8 cellular contexts compared by ENCODE assay signal in genomic region chr5:31531543-31531887, GRCh38. TPM values are rescaled to one million over a fixed set of nuclear protein-coding genes. Genes with fewer than 3 reads are reported as not detected.
DNase-seq lines count a peak whose midpoint lies in the region; ATAC-seq lines count a peak whose summit lies in the region.

No MANE protein-coding gene starts in this region.

- peak overlapping the region; percentile 85 for H3K4me3 ChIP-seq in mesendoderm (ENCODE audit: low read length)

- H3K9ac ChIP-seq in mesendoderm (ENCODE audit: low read length): peak overlapping the region; percentile 88

- peak overlapping the region; percentile 77 for H3K18ac ChIP-seq in mesendoderm (ENCODE audit: low read length)

- H4K5ac ChIP-seq in mesendoderm (ENCODE audit: low read length): no peak overlapping the region

- ATAC-seq in GM19468 (IDR thresholded peaks at IDR 0.05; ENCODE audit: extremely low read depth, unreplicated experiment) (peak; percentile 19), HG03469 (IDR thresholded peaks at IDR 0.05; ENCODE audit: unreplicated experiment) (peak; percentile 18)

- peaks cover 25% of the 10 kb centered on the region for H3K79me1 ChIP-seq in mesendoderm (ENCODE audit: low read length)

- H2AK5ac ChIP-seq in mesendoderm (ENCODE audit: low read length): no peak overlapping the region

- H2BK120ac ChIP-seq in mesendoderm (ENCODE audit: low read depth, low read length): no peak overlapping the region

- peak overlapping the region; percentile 93 for H3K4ac ChIP-seq in mesendoderm (ENCODE audit: low read depth, low read length)

- no peak overlapping the region for H2BK15ac ChIP-seq in mesendoderm (replicated peaks; ENCODE audit: low read depth)

- H3K4me1 ChIP-seq in mesendoderm (ENCODE audit: control insufficient read depth, low read depth, low read length): peaks cover 4% of the 10 kb centered on the region

- H3K27ac ChIP-seq in mesendoderm (ENCODE audit: low read depth, low read length) (no peak overlapping the region), temporal lobe (ENCODE audit: low read depth, low read length) (peak overlapping the region; percentile 57)

- H3K27me3 ChIP-seq in mesendoderm (ENCODE audit: insufficient read depth, low read length, poor library complexity): no peaks in the 10 kb centered on the region

- H3K79me2 ChIP-seq in mesendoderm (ENCODE audit: control insufficient read depth, insufficient read depth, low read length): peaks cover 25% of the 10 kb centered on the region

- H3K56ac ChIP-seq in mesendoderm (ENCODE audit: low read length): peak overlapping the region; percentile 91

- H3K4me2 ChIP-seq in mesendoderm (ENCODE audit: low read length): peak overlapping the region; percentile 42

- no peak overlapping the region for H3K23ac ChIP-seq in mesendoderm (ENCODE audit: low read length)

- DNase-seq in EH (ENCODE audit: low read depth) (peak; percentile 39), SW480 (ENCODE audit: low spot score) (peak; percentile 6), dermis microvascular lymphatic vessel endothelial cell (ENCODE audit: low read depth in 2 of 2) (peak; percentile 14 to 29), mesendoderm (no peak), GF-D8 (lab: John Stamatoyannopoulos, UW) (no peak)

- no CpG with 5 or more reads among the region's 13 CpGs for whole genome bisulfite sequencing in mesendoderm (ENCODE audit: extremely low coverage, insufficient coverage, low lambda C conversion rate)

- H2BK5ac ChIP-seq in mesendoderm (ENCODE audit: low read length): no peak overlapping the region

- H4K8ac ChIP-seq in mesendoderm (ENCODE audit: low read depth, low read length): peak overlapping the region; percentile 94

- peaks cover 3% of the 10 kb centered on the region for H3K36me3 ChIP-seq in mesendoderm (ENCODE audit: control insufficient read depth, insufficient read depth, low read length)

RNA-seq across cellular contexts. Expression of gene DROSHA, which starts 0.4 kb away (rescaled TPM):
- total RNA-seq in dermis microvascular lymphatic vessel endothelial cell (32.1 and 41.8 TPM in 2 replicates), temporal lobe (79.2 TPM)
- 114 TPM for polyA plus RNA-seq in mesendoderm (2013, experiment 1 of 2)
- polyA plus RNA-seq in mesendoderm (2013, experiment 2 of 2): 112 TPM

RNA-seq across cellular contexts. Expression of gene C5orf22, which starts 0.6 kb away (rescaled TPM):
- total RNA-seq in dermis microvascular lymphatic vessel endothelial cell: 10.9 and 15.9 TPM in 2 replicates
- 26.7 TPM for polyA plus RNA-seq in mesendoderm (2013, experiment 1 of 2)
- 25.9 TPM for polyA plus RNA-seq in mesendoderm (2013, experiment 2 of 2)
- 25.6 TPM for total RNA-seq in temporal lobe

Comparison
In these comparisons a context has a peak if more than half of its experiments do, and no peak if none do; other contexts are left out.
1. DNase-seq: peak in EH (single experiment), SW480 (single experiment) and dermis microvascular lymphatic vessel endothelial cell (2 of 2); none in mesendoderm (single experiment) and GF-D8 (single experiment).